In genomic region chr6:29752451-29753308, GRCh38 we compare ENCODE assay signal across 8 cellular contexts. TPM values are rescaled to one million over a fixed set of nuclear protein-coding genes. Genes with fewer than 3 reads are reported as not detected.
DNase-seq lines count a peak whose midpoint lies in the region; ATAC-seq and TF ChIP-seq lines count a peak whose summit lies in the region.

No MANE protein-coding gene starts in this region.

- H3K4me3 ChIP-seq in kidney epithelial cell (ENCODE audit: low read depth, low read length) = peak overlapping the region; percentile 52

- TF ChIP-seq CTCF in chondrocyte (IDR thresholded peaks at IDR 0.05) (peak; percentile 98), kidney epithelial cell (IDR thresholded peaks at IDR 0.05; ENCODE audit: insufficient read depth, low read length, poor library complexity, severe bottlenecking) (peak; percentile 100)

- peaks cover 14% of the 10 kb centered on the region for H3K27me3 Mint-ChIP-seq in chondrocyte (ENCODE audit: low read depth)

- peaks cover 3% of the 10 kb centered on the region for H3K36me3 Mint-ChIP-seq in chondrocyte (ENCODE audit: low read depth)

- H3K9me3 Mint-ChIP-seq in chondrocyte (ENCODE audit: low read depth) = no peaks in the 10 kb centered on the region

- ATAC-seq in GM18505 (IDR thresholded peaks at IDR 0.05; ENCODE audit: unreplicated experiment) = peak; percentile 67
- peak; percentile 50 for ATAC-seq in HG03025 (IDR thresholded peaks at IDR 0.05; ENCODE audit: low FRiP score, unreplicated experiment)

- H3K4me3 Mint-ChIP-seq in chondrocyte (ENCODE audit: unreplicated experiment) = peak overlapping the region; percentile 94

- peak; percentile 90 for DNase-seq in 8988T
- DNase-seq in NCI-H2196 treated with DMSO at 0.1 percent for 48 hours (lab: John Stamatoyannopoulos, UW; ENCODE audit: unreplicated experiment) = peak; percentile 62
- peak; percentile 76 for DNase-seq in activated CD4-positive, alpha-beta T cell treated with anti-CD3 and anti-CD28 coated beads for 1 hour
- no peak for DNase-seq in chondrocyte (ENCODE audit: low spot score)
- DNase-seq in kidney epithelial cell (ENCODE audit: low read depth) = peak; percentile 61
- peak; percentile 90 for DNase-seq in stimulated activated CD4-positive, alpha-beta T cell treated with anti-CD3 and anti-CD28 coated beads, Interleukin-15, amount 100 ng/mL, for 24 hours

- H3K27me3 ChIP-seq in kidney epithelial cell (ENCODE audit: control insufficient read depth, insufficient read depth, low read length) = peaks cover 6% of the 10 kb centered on the region

- H3K4me1 Mint-ChIP-seq in chondrocyte (ENCODE audit: low read depth) = peaks cover 36% of the 10 kb centered on the region

- peak; percentile 46 for TF ChIP-seq POLR2A in GM18505 (IDR thresholded peaks at IDR 0.05; ENCODE audit: borderline replicate concordance, extremely low read depth, insufficient read depth, insufficient read length)

- no peaks in the 10 kb centered on the region for H3K36me3 ChIP-seq in kidney epithelial cell (ENCODE audit: control insufficient read depth, insufficient read depth, low read length)

- H3K27ac Mint-ChIP-seq in chondrocyte (ENCODE audit: unreplicated experiment) = peak overlapping the region; percentile 91

RNA-seq across cellular contexts. Expression of gene HLA-F, which starts 29.4 kb away (rescaled TPM):
- total RNA-seq in chondrocyte (5.1 to 6.6 TPM (median 6.4 TPM) in 3 replicates), kidney epithelial cell (9.0 TPM in 2 replicates)
